Comparison of ENCODE assay signal across 9 cellular contexts in the genomic region with DNA sequence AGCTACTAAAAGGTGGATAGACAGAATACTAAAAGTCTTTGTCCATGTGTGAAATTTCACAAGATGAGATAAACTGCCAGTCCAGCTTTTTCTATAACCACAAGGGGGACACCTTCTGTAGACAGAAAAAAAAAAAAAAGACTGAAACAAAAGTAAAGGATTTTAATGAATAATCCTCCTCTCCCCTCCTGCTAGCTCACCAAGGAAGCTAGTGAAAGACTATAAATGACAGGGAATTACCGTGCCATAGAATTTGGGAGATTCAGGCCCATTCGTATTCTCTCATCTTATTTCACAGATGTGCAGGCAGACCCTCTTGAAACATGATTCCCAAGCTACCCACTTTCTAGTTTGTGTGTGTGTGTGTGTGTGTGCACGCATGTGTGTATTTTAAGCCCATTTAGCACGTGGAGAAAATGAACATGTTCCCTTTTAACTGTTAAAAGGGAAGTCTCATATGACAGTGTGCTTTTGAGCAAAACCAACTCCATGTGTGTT. TPM values are rescaled to one million over a fixed set of nuclear protein-coding genes. Genes with fewer than 3 reads are reported as not detected.
A peak's percentile ranks its signal among the peaks of the same experiment; 100 is the strongest.
DNase-seq lines count a peak whose midpoint lies in the region; FAIRE-seq and TF ChIP-seq lines count a peak whose summit lies in the region.
"Had no signal": no experiment of that assay in that cellular context is flagged by ENCODE, and none has a peak within 500 bp of the region (broad histone marks: within the 10 kb centered on the region; RNA-seq: fewer than 3 reads in every experiment).

No MANE protein-coding gene starts in this region.

- no peaks in the 10 kb centered on the region for H3K9me3 ChIP-seq in muscle layer of colon (ENCODE audit: low read length)
- H3K9me3 ChIP-seq in suprapubic skin = no peaks in the 10 kb centered on the region

- H3K36me3 ChIP-seq in muscle layer of colon (ENCODE audit: insufficient read depth, low read length) = no peaks in the 10 kb centered on the region
- H3K36me3 ChIP-seq in suprapubic skin = no peaks in the 10 kb centered on the region

- TF ChIP-seq POLR2A in suprapubic skin (IDR thresholded peaks at IDR 0.05) = no peak
- TF ChIP-seq POLR2A in GM12891 (IDR thresholded peaks at IDR 0.05; ENCODE audit: low read depth, low read length) = no peak

- H3K27ac ChIP-seq in muscle layer of colon (ENCODE audit: low read depth, low read length) (peak overlapping the region; percentile 64), suprapubic skin (no peak overlapping the region)

- H3K4me3 ChIP-seq in choroid plexus epithelial cell (ENCODE audit: low read depth, low read length) (no peak overlapping the region), muscle layer of colon (ENCODE audit: low read depth in 1 of 2, low read length in 2 of 2) (peak overlapping the region; percentile 10 to 63), suprapubic skin (no peak overlapping the region)

- WGBS in suprapubic skin = 44% methylated on average over 4 of the region's 4 CpGs

- H3K27me3 ChIP-seq in muscle layer of colon (ENCODE audit: control insufficient read depth in 1 of 2, insufficient read depth in 2 of 2, low read length in 2 of 2) (no peaks in the 10 kb centered on the region), suprapubic skin (no peaks in the 10 kb centered on the region)

- no peak for TF ChIP-seq EP300 in suprapubic skin (IDR thresholded peaks at IDR 0.05)

- H3K9ac ChIP-seq in muscle layer of colon (ENCODE audit: low read length) = no peak overlapping the region

- TF ChIP-seq CTCF in choroid plexus epithelial cell (conservative IDR thresholded peaks at IDR 0.05; ENCODE audit: low read depth, low read length) = peak; percentile 67
- peak in 1 of 2 donors; percentile 25 for TF ChIP-seq CTCF in suprapubic skin (IDR thresholded peaks at IDR 0.05)

- DNase-seq in CD1c-positive myeloid dendritic cell (ENCODE audit: extremely low spot score) = peak; percentile 72
- DNase-seq in NAMALWA (ENCODE audit: low spot score) = peak; percentile 50
- DNase-seq in choroid plexus epithelial cell (ENCODE audit: low read depth) = peak; percentile 72
- DNase-seq in suprapubic skin (ENCODE audit: low spot score in 2 of 2) = no peak
- DNase-seq in GDM1 (lab: John Stamatoyannopoulos, UW) = no peak
- DNase-seq in GM12891 (ENCODE audit: insufficient read length, low spot score) = no peak
- no peak for DNase-seq in occipital lobe (lab: John Stamatoyannopoulos, UW)
- DNase-seq: activated CD8-positive, alpha-beta T cell treated with anti-CD3 and anti-CD28 coated beads for 36 hours had no signal

- H3K4me1 ChIP-seq in muscle layer of colon (ENCODE audit: insufficient read depth, low read length) (peaks cover 16% of the 10 kb centered on the region), suprapubic skin (peaks cover 13% of the 10 kb centered on the region)

- FAIRE-seq in GM12891 (lab: Jason Lieb, UNC) = no peak

TF ChIP-seq in GM12891, 5 proteins besides CTCF, POLR2A, EP300 and RAD21:
- TF ChIP-seq POU2F2 (IDR thresholded peaks at IDR 0.05; ENCODE audit: low read depth, low read length) = no peak

RNA-seq across cellular contexts. Expression of gene SLC8A1, which starts 36.3 kb away (rescaled TPM):
- 10 to 100 TPM in 2 of 4 donors, 1 to 10 TPM in 2; 2.4 to 14.4 (median 9.9) TPM for total RNA-seq in suprapubic skin
- polyA plus RNA-seq in GM12891 (2012; ENCODE audit: low read depth, missing spikeins) = 0.03 TPM
- total RNA-seq in occipital lobe = 277 TPM

Comparison
In these comparisons a context has a peak if more than half of its experiments do, and no peak if none do; other contexts are left out.
1. DNase-seq: peak in CD1c-positive myeloid dendritic cell (single experiment), NAMALWA (single experiment) and choroid plexus epithelial cell (single experiment); none in suprapubic skin (0 of 2), GDM1 (single experiment), GM12891 (single experiment) and occipital lobe (single experiment).
2. H3K4me3 ChIP-seq: peak in muscle layer of colon (2 of 2); none in choroid plexus epithelial cell (single experiment) and suprapubic skin (single experiment).
3. RNA of gene SLC8A1, which starts 36.3 kb away (total RNA-seq): 277 TPM in occipital lobe (single experiment); 2.4 to 14.4 TPM in suprapubic skin; every median in the first group is over 10 times any median in the second.